In the genomic region with DNA sequence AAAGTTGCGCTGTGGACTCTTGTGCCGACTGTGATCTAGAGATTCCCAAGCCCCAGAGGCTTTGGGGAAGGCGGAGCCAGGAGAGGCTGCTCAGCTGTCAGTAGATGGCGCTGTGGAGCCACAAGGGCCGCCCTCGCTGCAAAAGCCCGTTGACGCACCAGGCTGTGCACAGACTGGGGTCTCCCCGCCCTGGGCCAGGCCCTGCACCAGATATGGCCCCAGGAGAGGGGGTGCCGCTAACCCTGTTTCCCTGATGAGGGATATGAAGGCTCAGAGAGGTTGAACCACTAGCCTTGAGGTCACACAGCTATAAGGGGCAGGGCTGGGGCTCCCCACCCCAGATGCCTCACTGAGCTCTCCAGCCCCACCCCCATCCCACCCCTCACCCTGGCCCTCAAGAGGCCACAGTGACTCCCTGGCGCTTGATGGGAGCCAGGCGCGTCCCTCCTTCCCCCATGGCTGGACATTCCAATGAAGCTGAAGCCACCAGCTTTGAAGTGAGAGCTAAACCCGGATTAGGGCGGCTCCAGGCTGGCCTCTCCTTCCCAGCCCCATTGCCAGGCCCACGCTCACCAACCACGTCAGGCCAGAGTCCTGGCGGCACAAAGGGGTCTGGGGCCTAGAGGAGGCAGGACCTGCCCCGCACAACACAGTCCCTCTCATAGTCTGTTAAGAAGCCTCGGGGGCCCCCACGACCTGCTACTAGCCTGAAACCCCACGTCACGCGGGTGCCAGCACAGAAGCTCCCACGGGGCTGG, we compare ENCODE assay signal across 9 cellular contexts. TPM values are rescaled to one million over a fixed set of nuclear protein-coding genes. Genes with fewer than 3 reads are reported as not detected.
DNase-seq lines count a peak whose midpoint lies in the region; ATAC-seq, FAIRE-seq and TF ChIP-seq lines count a peak whose summit lies in the region.
"Had no signal": no experiment of that assay in that cellular context is flagged by ENCODE, and none has a peak within 500 bp of the region (broad histone marks: within the 10 kb centered on the region; RNA-seq: fewer than 3 reads in every experiment).

No MANE protein-coding gene starts in this region.

- H3K4me2 ChIP-seq in PC-3 (ENCODE audit: low read length) (peak overlapping the region; percentile 40; the same call in 1 of the 2 replicates), fibroblast of lung (ENCODE audit: extremely low read depth, insufficient read depth, low read length) (no peak overlapping the region)

- H3K36me3 ChIP-seq in PC-3 (ENCODE audit: low read depth, low read length) = no peaks in the 10 kb centered on the region
- no peaks in the 10 kb centered on the region for H3K36me3 ChIP-seq in fibroblast of lung (ENCODE audit: control insufficient read depth, insufficient read depth, low read length)

- H3K4me1 Mint-ChIP-seq in activated T-cell treated with anti-CD3 and anti-CD28 coated beads, Interleukin-2, amount 50 U/mL, for 24 hours (ENCODE audit: low read depth) = no peaks in the 10 kb centered on the region
- no peaks in the 10 kb centered on the region for H3K4me1 Mint-ChIP-seq in neural crest cell

- H3K9me3 Mint-ChIP-seq in activated T-cell treated with anti-CD3 and anti-CD28 coated beads, Interleukin-2, amount 50 U/mL, for 24 hours = no peaks in the 10 kb centered on the region
- no peaks in the 10 kb centered on the region for H3K9me3 Mint-ChIP-seq in neural crest cell
- H3K9me3 Mint-ChIP-seq: dendritic cell treated with granulocyte-macrophage colony-stimulating factor and Interleukin-4, amounts not matched to agents 40 ng/mL and 50 ng/mL, for 4 days had no signal

- H3F3A ChIP-seq in PC-3 (ENCODE audit: low read length, unreplicated experiment) = no peaks in the 10 kb centered on the region

- H3K27ac ChIP-seq in PC-3 (ENCODE audit: low read length) = no peak overlapping the region
- no peak overlapping the region for H3K27ac ChIP-seq in fibroblast of lung (ENCODE audit: insufficient read depth, low read length)

- intact Hi-C loops in PC-3 (cut with micrococcal nuclease) = loop anchor here (1.0 to 5.0 kb wide), 3 partner anchors 79 to 670 kb away; no protein-coding TSS in a partner anchor

- H2AFZ ChIP-seq in PC-3 (ENCODE audit: low read length) = peak overlapping the region; percentile 41; the same call in 1 of the 2 replicates
- no peak overlapping the region for H2AFZ ChIP-seq in fibroblast of lung (ENCODE audit: low read length)

- H3K4me1 ChIP-seq in PC-3 (ENCODE audit: insufficient read depth, low read length) (no peaks in the 10 kb centered on the region), fibroblast of lung (ENCODE audit: control insufficient read depth, extremely low read depth, insufficient read depth, low read length) (no peaks in the 10 kb centered on the region)

- no TSS peak for BruUV-seq in PC-3 (replicated peaks; lab: Mats Ljungman, UMichigan)

- H3K27me3 Mint-ChIP-seq in activated T-cell treated with anti-CD3 and anti-CD28 coated beads, Interleukin-2, amount 50 U/mL, for 24 hours = no peaks in the 10 kb centered on the region
- H3K27me3 Mint-ChIP-seq in neural crest cell (ENCODE audit: low read depth) = peaks cover 7% of the 10 kb centered on the region

- ATAC-seq in PC-3 = peak; percentile 99
- ATAC-seq in stimulated activated naive CD8-positive, alpha-beta T cell treated with anti-CD3 and anti-CD28 coated beads, Interleukin-15, Interleukin-2, amounts not matched to agents 100 U/mL and 50 U/mL, for 24 hours = peak; percentile 77

- H3K4me3 Mint-ChIP-seq in activated T-cell treated with anti-CD3 and anti-CD28 coated beads, Interleukin-2, amount 50 U/mL, for 24 hours = no peak overlapping the region
- H3K4me3 Mint-ChIP-seq in neural crest cell = no peak overlapping the region
- H3K4me3 Mint-ChIP-seq: dendritic cell treated with granulocyte-macrophage colony-stimulating factor and Interleukin-4, amounts not matched to agents 40 ng/mL and 50 ng/mL, for 4 days had no signal

- FAIRE-seq in HTR-8/SVneo (lab: Jason Lieb, UNC) = no peak

- H3K9me2 ChIP-seq in PC-3 (replicated peaks; ENCODE audit: low read length) = no peaks in the 10 kb centered on the region

- peak; percentile 90 for TF ChIP-seq CTCF in PC-3 (conservative IDR thresholded peaks at IDR 0.05; ENCODE audit: low read depth, low read length)
- peak; percentile 79 to 91 for TF ChIP-seq CTCF in fibroblast of lung (conservative IDR thresholded peaks at IDR 0.05 in 1 of 2, IDR thresholded peaks at IDR 0.05 in 1 of 2; ENCODE audit: low read depth in 1 of 2, low read length in 2 of 2)
- TF ChIP-seq CTCF in neural crest cell (conservative IDR thresholded peaks at IDR 0.05) = peak; percentile 95

- DNase-seq in DMS53 treated with DMSO at 0.1 percent for 48 hours (lab: John Stamatoyannopoulos, UW; ENCODE audit: unreplicated experiment) = peak; percentile 47
- DNase-seq in HTR-8/SVneo (ENCODE audit: insufficient read length, low spot score) = peak; percentile 75
- peak; percentile 82 for DNase-seq in PC-3
- DNase-seq in activated T-cell treated with anti-CD3 and anti-CD28 coated beads, Interleukin-2, amount 50 U/mL, for 24 hours = peak; percentile 81
- DNase-seq in fibroblast of lung (ENCODE audit: low read depth in 2 of 2) = peak; percentile 52 to 71
- DNase-seq in neural crest cell (ENCODE audit: low read depth, low spot score) = peak; percentile 94
- peak; percentile 84 for DNase-seq in stimulated activated naive CD8-positive, alpha-beta T cell treated with anti-CD3 and anti-CD28 coated beads, Interleukin-15, Interleukin-2, amounts not matched to agents 100 U/mL and 50 U/mL, for 24 hours
- DNase-seq in cortex of kidney (lab: John Stamatoyannopoulos, UW) = no peak

- H3K27me3 ChIP-seq in PC-3 (ENCODE audit: low read length) (no peaks in the 10 kb centered on the region), fibroblast of lung (ENCODE audit: control insufficient read depth, insufficient read depth, low read length) (no peaks in the 10 kb centered on the region)

- no peaks in the 10 kb centered on the region for H3K9me3 ChIP-seq in PC-3 (ENCODE audit: low read length)
- H3K9me3 ChIP-seq in fibroblast of lung (ENCODE audit: control insufficient read depth, insufficient read depth, low read depth, low read length) = no peaks in the 10 kb centered on the region

- no peak overlapping the region for H3K9ac ChIP-seq in PC-3 (ENCODE audit: low read length)
- no peak overlapping the region for H3K9ac ChIP-seq in fibroblast of lung (ENCODE audit: insufficient read depth, low read length)

- CTCF ChIA-PET in PC-3 (lab: Charles Lee) = interaction anchor here (0.5 to 1.2 kb wide), 8 partner anchors 17 to 634 kb away, joined by 3 to 12 read pairs (median 4); no protein-coding TSS in a partner anchor

- POLR2A ChIA-PET in PC-3 (lab: Charles Lee; ENCODE audit: unreplicated experiment) = interaction anchor here (0.6 kb wide), 2 partner anchors 27 to 345 kb away, joined by 3 read pairs; no protein-coding TSS in a partner anchor

- H3K36me3 Mint-ChIP-seq in activated T-cell treated with anti-CD3 and anti-CD28 coated beads, Interleukin-2, amount 50 U/mL, for 24 hours (ENCODE audit: low read depth) = no peaks in the 10 kb centered on the region
- H3K36me3 Mint-ChIP-seq in neural crest cell (ENCODE audit: low read depth) = no peaks in the 10 kb centered on the region

- no peak overlapping the region for H3K27ac Mint-ChIP-seq in activated T-cell treated with anti-CD3 and anti-CD28 coated beads, Interleukin-2, amount 50 U/mL, for 24 hours
- no peak overlapping the region for H3K27ac Mint-ChIP-seq in neural crest cell (ENCODE audit: unreplicated experiment)
- H3K27ac Mint-ChIP-seq: dendritic cell treated with granulocyte-macrophage colony-stimulating factor and Interleukin-4, amounts not matched to agents 40 ng/mL and 50 ng/mL, for 4 days had no signal

- H4K20me1 ChIP-seq in PC-3 (ENCODE audit: low read length) (no peaks in the 10 kb centered on the region), fibroblast of lung (ENCODE audit: control insufficient read depth, extremely low read depth, insufficient read depth, low read length) (no peaks in the 10 kb centered on the region)

- H3K79me2 ChIP-seq in PC-3 (ENCODE audit: low read length) (no peaks in the 10 kb centered on the region), fibroblast of lung (ENCODE audit: control insufficient read depth, insufficient read depth, low read length) (no peaks in the 10 kb centered on the region)

- H3K4me3 ChIP-seq in PC-3 (ENCODE audit: low read length) = no peak overlapping the region
- H3K4me3 ChIP-seq in fibroblast of lung (replicated peaks in 1 of 4; ENCODE audit: control extremely low read depth in 1 of 4, insufficient read depth in 1 of 4, low read depth in 3 of 4, low read length in 4 of 4) = no peak overlapping the region

RNA-seq across cellular contexts. Expression of a gene that starts 26.4 kb away (rescaled TPM):
- total RNA-seq in PC-3 (2014; rRNA removed) (0.69 TPM in 1 of 2 replicates, not detected in the other), fibroblast of lung (not detected in 2 replicates), neural crest cell (not detected in 2 replicates)
- not detected in 2 replicates for polyA plus RNA-seq in fibroblast of lung
- polyA plus RNA-seq in fibroblast of lung (2012) = not detected in 2 replicates
- polyA minus RNA-seq in fibroblast of lung (ENCODE audit: low replicate concordance) = not detected in 2 replicates
